8 cellular contexts compared by ENCODE assay signal in genomic region chr1:66929691-66929998, GRCh38. TPM values are rescaled to one million over a fixed set of nuclear protein-coding genes. Genes with fewer than 3 reads are reported as not detected.
DNase-seq lines count a peak whose midpoint lies in the region; ATAC-seq and TF ChIP-seq lines count a peak whose summit lies in the region.

No MANE protein-coding gene starts in this region.

- TF ChIP-seq CTCF in VCaP (conservative IDR thresholded peaks at IDR 0.05) = no peak
- no peak for TF ChIP-seq CTCF in fibroblast of villous mesenchyme (IDR thresholded peaks at IDR 0.05; ENCODE audit: insufficient read depth, low read depth, low read length)
- TF ChIP-seq CTCF in gastrocnemius medialis (IDR thresholded peaks at IDR 0.05 in 4 of 5, conservative IDR thresholded peaks at IDR 0.05 in 1 of 5) = no peak

- H3K4me2 ChIP-seq in GM23248 (ENCODE audit: unreplicated experiment) = peak overlapping the region; percentile 92

- no peak for TF ChIP-seq POLR2A in gastrocnemius medialis (IDR thresholded peaks at IDR 0.05)

- no peaks in the 10 kb centered on the region for H3K27me3 ChIP-seq in GM23248 (replicated peaks; ENCODE audit: insufficient read depth)
- no peaks in the 10 kb centered on the region for H3K27me3 ChIP-seq in gastrocnemius medialis

- peaks cover 8% of the 10 kb centered on the region; the same call in 1 of the 2 replicates for H4K20me1 ChIP-seq in GM23248 (ENCODE audit: insufficient read depth)

- DNase-seq in GM23248 (no peak), fibroblast of villous mesenchyme (ENCODE audit: low read depth) (no peak), gastrocnemius medialis (no peak), DMS79 (lab: John Stamatoyannopoulos, UW) (no peak), AG08396 (ENCODE audit: low spot score) (no peak), NCI-H446 treated with DMSO at 0.1 percent for 48 hours (lab: John Stamatoyannopoulos, UW) (no peak), NCI-H2081 treated with DMSO at 0.1 percent for 48 hours (lab: John Stamatoyannopoulos, UW) (no peak)

- no peaks in the 10 kb centered on the region for H3K9me2 ChIP-seq in GM23248 (ENCODE audit: insufficient read depth)

- H3K9ac ChIP-seq in GM23248 = peak overlapping the region; percentile 87

- H3K4me3 ChIP-seq in GM23248 (peak overlapping the region; percentile 85), fibroblast of villous mesenchyme (ENCODE audit: low read depth, low read length) (peak overlapping the region; percentile 89), gastrocnemius medialis (peak overlapping the region; percentile 91 to 99 (median 95))

- H2AFZ ChIP-seq in GM23248 = peak overlapping the region; percentile 79

- in situ Hi-C loops in GM23248 (cut with MboI) (no loop called here), gastrocnemius medialis (cut with MboI; ENCODE audit: low sequenced_read_pairs in 4 of 4) (loop anchor here in 1 of 4 donors (25.0 kb wide), 1 partner anchor 592 kb away; no protein-coding TSS in a partner anchor)

- H3K79me2 ChIP-seq in GM23248 (ENCODE audit: insufficient read depth) = peaks cover 84% of the 10 kb centered on the region

- H3K36me3 ChIP-seq in GM23248 (ENCODE audit: low read depth) (no peaks in the 10 kb centered on the region), gastrocnemius medialis (no peaks in the 10 kb centered on the region)

- 3% methylated on average over 9 of the region's 9 CpGs for WGBS in GM23248 (ENCODE audit: low coverage in 1 of 2, low lambda C conversion rate in 2 of 2, missing lambda C conversion rate in 2 of 2), 2 experiments

- peaks cover 34% of the 10 kb centered on the region for H3F3A ChIP-seq in GM23248 (ENCODE audit: insufficient read depth)

- H3K27ac ChIP-seq in GM23248 (peak overlapping the region; percentile 86), VCaP (peak overlapping the region; percentile 93), gastrocnemius medialis (peak overlapping the region; percentile 96 to 100 (median 98))

- intact Hi-C loops in gastrocnemius medialis (cut with DNase I; ENCODE audit: low total_unique reads) = loop anchor here (5.0 to 10.0 kb wide), 2 partner anchors 505 to 1507 kb away; partner anchors contain the start of genes LEPR, LEPROT and SERBP1

- no peak for ATAC-seq in gastrocnemius medialis

- H3K9me3 ChIP-seq in GM23248 (ENCODE audit: low read depth) = no peaks in the 10 kb centered on the region
- no peaks in the 10 kb centered on the region for H3K9me3 ChIP-seq in gastrocnemius medialis

- H3K4me1 ChIP-seq in GM23248 (ENCODE audit: insufficient read depth) (peaks cover 49% of the 10 kb centered on the region), gastrocnemius medialis (peaks cover 43 to 56% of the 10 kb centered on the region in 2 donors)

RNA-seq across cellular contexts. Expression of gene MIER1, which starts 4.9 kb away (rescaled TPM):
- 34.8 and 38.1 TPM in 2 replicates for total RNA-seq in GM23248 (2014; rRNA removed; shearing (Covaris generic))
- polyA plus RNA-seq in GM23248 (2016; fragmentation: Nextera tagmentation; extraction: Ambion mirVana) = 36.8 and 37.8 TPM in 2 replicates
- total RNA-seq in fibroblast of villous mesenchyme (34.1 and 52.2 TPM in 2 replicates), gastrocnemius medialis (10 to 100 TPM; 14.8 to 21.7 (median 15.4) TPM)

RNA-seq across cellular contexts. Expression of gene DNAI4, which starts 5.0 kb away (rescaled TPM):
- total RNA-seq in GM23248 (2014; rRNA removed; shearing (Covaris generic)) = 7.3 and 9.9 TPM in 2 replicates
- 3.2 and 4.2 TPM in 2 replicates for polyA plus RNA-seq in GM23248 (2016; fragmentation: Nextera tagmentation; extraction: Ambion mirVana)
- total RNA-seq in fibroblast of villous mesenchyme (3.5 and 9.9 TPM in 2 replicates), gastrocnemius medialis (under 1 TPM in 3 of 4 donors, not detected in 1; 0.19 to 0.41 (median 0.29) TPM)
